In the genomic region with DNA sequence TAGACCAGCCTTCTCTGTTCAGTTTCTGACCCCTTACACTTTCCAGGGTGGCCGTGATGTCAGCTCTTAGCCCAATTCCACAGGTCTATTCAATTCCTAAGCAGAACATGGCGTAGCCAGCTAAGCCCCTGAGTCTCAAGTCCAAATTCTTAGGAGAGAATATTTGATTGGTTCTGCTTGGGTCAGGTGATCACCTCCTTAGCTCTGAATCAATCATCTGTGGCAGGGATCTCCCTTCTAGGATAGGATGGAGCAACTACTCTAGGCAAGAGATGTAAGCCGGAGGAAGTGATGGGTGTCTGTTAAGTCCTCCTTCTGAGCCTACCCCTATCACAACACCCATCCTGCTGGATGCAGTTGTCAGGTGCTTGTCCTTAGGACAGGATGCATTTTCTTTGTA, we compare ENCODE assay signal across 17 cellular contexts. TPM values are rescaled to one million over a fixed set of nuclear protein-coding genes. Genes with fewer than 3 reads are reported as not detected.
DNase-seq lines count a peak whose midpoint lies in the region; ATAC-seq, FAIRE-seq and TF ChIP-seq lines count a peak whose summit lies in the region.
"Had no signal": no experiment of that assay in that cellular context is flagged by ENCODE, and none has a peak within 500 bp of the region (broad histone marks: within the 10 kb centered on the region; RNA-seq: fewer than 3 reads in every experiment).

No MANE protein-coding gene starts in this region.

- DNase-seq in NCI-H82 (lab: John Stamatoyannopoulos, UW) (peak; percentile 40), NCI-H82 treated with DMSO at 0.1 percent for 48 hours (lab: John Stamatoyannopoulos, UW; ENCODE audit: unreplicated experiment) (no peak), K562 (ENCODE audit: extremely low read depth in 1 of 4, low spot score in 3 of 4) (no peak), esophagus squamous epithelium (lab: John Stamatoyannopoulos, UW) (no peak)
- DNase-seq: Calu3; CD8-positive, alpha-beta T cell; DMS79 treated with DMSO at 0.1 percent for 48 hours; GF-D8; H9 had no signal

- H3K9me3 ChIP-seq in K562 (replicated peaks; ENCODE audit: control insufficient read depth, insufficient read depth, low read depth, low read length) (no peaks in the 10 kb centered on the region), skeletal muscle tissue (ENCODE audit: control insufficient read depth in 3 of 3, low read length in 3 of 3) (no peaks in the 10 kb centered on the region), esophagus squamous epithelium (no peaks in the 10 kb centered on the region)
- H3K9me3 ChIP-seq: BLaER1 had no signal

- no peak for TF ChIP-seq CTCF in K562 (IDR thresholded peaks at IDR 0.05 in 2 of 3, conservative IDR thresholded peaks at IDR 0.05 in 1 of 3; ENCODE audit: insufficient read depth in 2 of 3, low read depth in 1 of 3, low read length in 3 of 3)
- no peak for TF ChIP-seq CTCF in esophagus squamous epithelium (IDR thresholded peaks at IDR 0.05)

- H3K27ac ChIP-seq in K562 (ENCODE audit: extremely low read depth, low read depth, low read length) = no peak overlapping the region
- no peak overlapping the region for H3K27ac ChIP-seq in skeletal muscle tissue (ENCODE audit: low read depth, low read length)
- H3K27ac ChIP-seq in esophagus squamous epithelium = no peak overlapping the region
- H3K27ac ChIP-seq: 22Rv1, BLaER1 had no signal

- H3K79me2 ChIP-seq in K562 (ENCODE audit: control insufficient read depth, insufficient read depth, low read length) = no peaks in the 10 kb centered on the region

- intact Hi-C loops in K562 (cut with micrococcal nuclease) = loop anchor here (10.0 kb wide), 1 partner anchor 332 kb away; no protein-coding TSS in a partner anchor
- intact Hi-C loops in esophagus squamous epithelium (cut with DNase I) = no loop called here

- POLR2A ChIA-PET in K562 (lab: Yijun Ruan, JAX) = no interaction called here

- no peak for ATAC-seq in K562
- ATAC-seq: CD8-positive, alpha-beta T cell had no signal

- H3K27me3 ChIP-seq in K562 (ENCODE audit: control insufficient read depth in 2 of 2, insufficient read depth in 2 of 2, low read length in 2 of 2) = no peaks in the 10 kb centered on the region; a peak in 1 of 5 replicates
- H3K27me3 ChIP-seq in skeletal muscle tissue (ENCODE audit: control insufficient read depth in 3 of 3, insufficient read depth in 3 of 3, low read length in 3 of 3) = no peaks in the 10 kb centered on the region
- peaks cover 0 to 6% (median 0%) of the 10 kb centered on the region in 4 donors for H3K27me3 ChIP-seq in esophagus squamous epithelium
- H3K27me3 ChIP-seq: BLaER1 had no signal

- H2AFZ ChIP-seq in K562 (ENCODE audit: low read depth, low read length) = no peak overlapping the region

- CTCF ChIA-PET in K562 (lab: Yijun Ruan, JAX; ENCODE audit: low intra/inter-chr PET ratio) = no interaction called here

- no peak overlapping the region for H3K9ac ChIP-seq in K562 (ENCODE audit: insufficient read depth in 1 of 2, low read depth in 2 of 2, low read length in 2 of 2)
- peak overlapping the region in 2 of 3 donors; percentile 1 to 13 for H3K9ac ChIP-seq in skeletal muscle tissue (ENCODE audit: low read depth in 1 of 3, low read length in 3 of 3)
- H3K9ac ChIP-seq: BLaER1 had no signal

- no peak for TF ChIP-seq EP300 in K562 (IDR thresholded peaks at IDR 0.05; ENCODE audit: low read length)

- FAIRE-seq in K562 (lab: Jason Lieb, UNC) = no peak
- FAIRE-seq: GM19239, H1, HTR-8/SVneo had no signal

- H3K9me1 ChIP-seq in K562 (ENCODE audit: control insufficient read depth, insufficient read depth, low read length) = no peaks in the 10 kb centered on the region

- no peak for TF ChIP-seq POLR2A in K562 (conservative IDR thresholded peaks at IDR 0.05)
- TF ChIP-seq POLR2A in esophagus squamous epithelium (IDR thresholded peaks at IDR 0.05) = no peak

- no peak overlapping the region for H3K4me2 ChIP-seq in K562 (ENCODE audit: insufficient read depth, low read length)
- H3K4me2 ChIP-seq: BLaER1 had no signal

- BruUV-seq in K562 (replicated peaks; lab: Mats Ljungman, UMichigan) = no TSS peak

- H4K20me1 ChIP-seq in K562 (replicated peaks; ENCODE audit: control insufficient read depth, insufficient read depth, low read length) = no peaks in the 10 kb centered on the region
- H4K20me1 ChIP-seq: BLaER1 had no signal

- H3K4me1 ChIP-seq in K562 (replicated peaks in 1 of 2; ENCODE audit: control insufficient read depth in 2 of 2, insufficient read depth in 2 of 2, low read length in 2 of 2) (peaks cover 9 to 12% of the 10 kb centered on the region in 2 experiments), skeletal muscle tissue (ENCODE audit: control insufficient read depth in 3 of 3, insufficient read depth in 3 of 3, low read length in 3 of 3) (peaks cover 29 to 65% (median 56%) of the 10 kb centered on the region in 3 donors), esophagus squamous epithelium (peaks cover 5 to 18% (median 6%) of the 10 kb centered on the region in 3 donors)

- no peak for TF ChIP-seq RAD21 in K562 (CRISPR knock-in tag; conservative IDR thresholded peaks at IDR 0.05 in 1 of 2, IDR thresholded peaks at IDR 0.05 in 1 of 2)

- H3K36me3 ChIP-seq in K562 (ENCODE audit: control insufficient read depth, insufficient read depth, low read length) (no peaks in the 10 kb centered on the region), skeletal muscle tissue (ENCODE audit: control insufficient read depth in 3 of 3, insufficient read depth in 3 of 3, low read length in 3 of 3) (peaks cover 14 to 32% (median 31%) of the 10 kb centered on the region in 3 donors), esophagus squamous epithelium (no peaks in the 10 kb centered on the region)
- H3K36me3 ChIP-seq: BLaER1 had no signal

- in situ Hi-C loops in K562 (cut with MboI) = loop anchor here (10.0 kb wide), 1 partner anchor 452 kb away; the partner anchor contains the start of gene DPYSL5

- 39% methylated on average over 3 of the region's 3 CpGs for WGBS in K562 (ENCODE audit: insufficient coverage, low coverage, missing lambda C conversion rate)
- WGBS in esophagus squamous epithelium, 2 donors = 76 to 93% methylated on average over 3 of the region's 3 CpGs

- H3K4me3 ChIP-seq in K562 = no peak overlapping the region
- no peak overlapping the region for H3K4me3 ChIP-seq in skeletal muscle tissue (ENCODE audit: low read length in 3 of 3)
- H3K4me3 ChIP-seq in esophagus squamous epithelium = no peak overlapping the region
- H3K4me3 ChIP-seq: BLaER1 had no signal

RNA-seq across cellular contexts. Expression of gene UCN, which starts 11.1 kb away (rescaled TPM):
- 2.2 and 3.1 TPM in 2 replicates for total RNA-seq in K562 (2011; cell fraction: chromatin; rRNA removed; ENCODE audit: low replicate concordance)
- total RNA-seq in K562 (2011; cell fraction: nucleolus; rRNA removed) = 5.2 and 5.7 TPM in 2 replicates
- 1.5 and 2.2 TPM in 2 replicates for total RNA-seq in K562 (2011; cell fraction: nucleoplasm; rRNA removed)
- total RNA-seq in K562 (2014; rRNA removed) (2.7 and 2.8 TPM in 2 replicates), K562 (2014; rRNA removed; fragmentation: Illumina TruSeq; extraction: Trizol) (0.25 TPM in 1 of 2 replicates, not detected in the other), K562 (2015; rRNA removed; fragmentation: Illumina TruSeq; extraction: Trizol) (0.64 and 0.65 TPM in 2 replicates), K562 (2021) (2.2 and 2.6 TPM in 2 replicates), skeletal muscle tissue (1.0 TPM), esophagus squamous epithelium (1 to 10 TPM in 1 of 4 donors, not detected in 3; 1.1 TPM)
- polyA plus RNA-seq in K562 (2011; rRNA removed) (0.43 and 0.53 TPM in 2 replicates), K562 (2014; fragmentation: Illumina TruSeq; extraction: Trizol) (0.30 and 0.39 TPM in 2 replicates), K562 (2014; fragmentation: Nextera tagmentation; extraction: Ambion mirVana) (under 1 TPM; 0.10 to 0.28 TPM), K562 (2014; rRNA removed) (0.96 and 1.5 TPM in 2 replicates)
- polyA plus RNA-seq in K562 (2011; cell fraction: cytosol; rRNA removed) = 0.53 and 3.9 TPM in 2 replicates
- polyA plus RNA-seq in K562 (2011; cell fraction: nucleus; rRNA removed) = 3.2 and 7.5 TPM in 2 replicates
- polyA plus RNA-seq in K562 (2012) = 1.1 and 5.5 TPM in 2 replicates
- not detected in 2 replicates for polyA minus RNA-seq in K562 (2011; rRNA and poly(A)+ RNA removed)
- polyA minus RNA-seq in K562 (2011; cell fraction: cytosol; rRNA and poly(A)+ RNA removed) = 1.1 TPM in 1 of 2 replicates, not detected in the other
- polyA minus RNA-seq in K562 (2011; cell fraction: nucleus; rRNA and poly(A)+ RNA removed) = 0.89 and 1.8 TPM in 2 replicates
- total RNA-seq: H1 had no signal

RNA-seq across cellular contexts. Expression of gene TRIM54, which starts 15.0 kb away (rescaled TPM):
- total RNA-seq in K562 (2011; cell fraction: chromatin; rRNA removed; ENCODE audit: low replicate concordance) = 0.32 TPM in 1 of 2 replicates, not detected in the other
- total RNA-seq in K562 (2011; cell fraction: nucleolus; rRNA removed) = not detected in 2 replicates
- not detected in 2 replicates for total RNA-seq in K562 (2011; cell fraction: nucleoplasm; rRNA removed)
- total RNA-seq in K562 (2014; rRNA removed) (not detected in 2 replicates), K562 (2014; rRNA removed; fragmentation: Illumina TruSeq; extraction: Trizol) (not detected in 2 replicates), K562 (2015; rRNA removed; fragmentation: Illumina TruSeq; extraction: Trizol) (not detected in 2 replicates), K562 (2021) (not detected in 2 replicates), skeletal muscle tissue (60.0 TPM), esophagus squamous epithelium (not detected)
- polyA plus RNA-seq in K562 (2011; rRNA removed) (not detected in 2 replicates), K562 (2014; fragmentation: Illumina TruSeq; extraction: Trizol) (not detected in 2 replicates), K562 (2014; fragmentation: Nextera tagmentation; extraction: Ambion mirVana) (not detected), K562 (2014; rRNA removed) (not detected in 2 replicates)
- polyA plus RNA-seq in K562 (2011; cell fraction: cytosol; rRNA removed) = not detected in 2 replicates
- 0.08 TPM in 1 of 2 replicates, not detected in the other for polyA plus RNA-seq in K562 (2011; cell fraction: nucleus; rRNA removed)
- polyA plus RNA-seq in K562 (2012) = 0.08 TPM in 1 of 2 replicates, not detected in the other
- polyA minus RNA-seq in K562 (2011; rRNA and poly(A)+ RNA removed) = not detected in 2 replicates
- polyA minus RNA-seq in K562 (2011; cell fraction: cytosol; rRNA and poly(A)+ RNA removed) = not detected in 2 replicates
- not detected in 2 replicates for polyA minus RNA-seq in K562 (2011; cell fraction: nucleus; rRNA and poly(A)+ RNA removed)
- total RNA-seq: CD8-positive, alpha-beta T cell had no signal
- polyA plus RNA-seq: IgD-negative memory B cell had no signal

RNA-seq across cellular contexts. Expression of gene DNAJC5G, which starts 22.0 kb away (rescaled TPM):
- 0.35 TPM in 1 of 2 replicates, not detected in the other for total RNA-seq in K562 (2011; cell fraction: chromatin; rRNA removed; ENCODE audit: low replicate concordance)
- total RNA-seq in K562 (2011; cell fraction: nucleolus; rRNA removed) = not detected in 2 replicates
- total RNA-seq in K562 (2011; cell fraction: nucleoplasm; rRNA removed) = not detected in 2 replicates
- total RNA-seq in K562 (2014; rRNA removed) = not detected in 2 replicates
- not detected in 2 replicates for total RNA-seq in K562 (2014; rRNA removed; fragmentation: Illumina TruSeq; extraction: Trizol)
- total RNA-seq in K562 (2015; rRNA removed; fragmentation: Illumina TruSeq; extraction: Trizol) = not detected in 2 replicates
- not detected in 2 replicates for total RNA-seq in K562 (2021)
- polyA plus RNA-seq in K562 (2011; rRNA removed) = not detected in 2 replicates
- polyA plus RNA-seq in K562 (2011; cell fraction: cytosol; rRNA removed) = not detected in 2 replicates
- polyA plus RNA-seq in K562 (2011; cell fraction: nucleus; rRNA removed) = 0.15 and 0.37 TPM in 2 replicates
- 0.08 TPM in 1 of 2 replicates, not detected in the other for polyA plus RNA-seq in K562 (2012)
- polyA plus RNA-seq in K562 (2014; fragmentation: Illumina TruSeq; extraction: Trizol) = not detected in 2 replicates
- polyA plus RNA-seq in K562 (2014; fragmentation: Nextera tagmentation; extraction: Ambion mirVana) = not detected
- 0.43 TPM in 1 of 2 replicates, not detected in the other for polyA plus RNA-seq in K562 (2014; rRNA removed)
- polyA minus RNA-seq in K562 (2011; rRNA and poly(A)+ RNA removed) = not detected in 2 replicates
- polyA minus RNA-seq in K562 (2011; cell fraction: cytosol; rRNA and poly(A)+ RNA removed) = not detected in 2 replicates
- polyA minus RNA-seq in K562 (2011; cell fraction: nucleus; rRNA and poly(A)+ RNA removed) = not detected in 2 replicates
- total RNA-seq in skeletal muscle tissue = under 0.01 TPM
- under 1 TPM in 1 of 4 donors, not detected in 3; 0.38 TPM for total RNA-seq in esophagus squamous epithelium
- total RNA-seq: Calu3; CD8-positive, alpha-beta T cell had no signal
- polyA plus RNA-seq: AG04450, IgD-negative memory B cell had no signal

RNA-seq across cellular contexts. Expression of gene MPV17, which starts 25.7 kb away (rescaled TPM):
- 288 and 498 TPM in 2 replicates for total RNA-seq in K562 (2011; cell fraction: chromatin; rRNA removed; ENCODE audit: low replicate concordance)
- total RNA-seq in K562 (2011; cell fraction: nucleolus; rRNA removed) = 229 and 251 TPM in 2 replicates
- total RNA-seq in K562 (2011; cell fraction: nucleoplasm; rRNA removed) = 296 and 427 TPM in 2 replicates
- total RNA-seq in K562 (2014; rRNA removed) (54.7 and 74.5 TPM in 2 replicates), K562 (2014; rRNA removed; fragmentation: Illumina TruSeq; extraction: Trizol) (60.4 and 69.2 TPM in 2 replicates), K562 (2015; rRNA removed; fragmentation: Illumina TruSeq; extraction: Trizol) (70.2 and 70.9 TPM in 2 replicates), K562 (2021) (66.8 and 71.2 TPM in 2 replicates), skeletal muscle tissue (23.0 TPM), esophagus squamous epithelium (10 to 100 TPM; 39.3 to 66.1 (median 48.1) TPM)
- polyA plus RNA-seq in K562 (2011; rRNA removed) (140 and 144 TPM in 2 replicates), K562 (2014; fragmentation: Illumina TruSeq; extraction: Trizol) (107 and 134 TPM in 2 replicates), K562 (2014; fragmentation: Nextera tagmentation; extraction: Ambion mirVana) (10 to 100 TPM; 69.8 to 81.8 TPM), K562 (2014; rRNA removed) (65.3 and 67.2 TPM in 2 replicates)
- polyA plus RNA-seq in K562 (2011; cell fraction: cytosol; rRNA removed) = 190 and 249 TPM in 2 replicates
- polyA plus RNA-seq in K562 (2011; cell fraction: nucleus; rRNA removed) = 280 and 330 TPM in 2 replicates
- polyA plus RNA-seq in K562 (2012) = 99.4 and 107 TPM in 2 replicates
- polyA minus RNA-seq in K562 (2011; rRNA and poly(A)+ RNA removed) = 141 and 162 TPM in 2 replicates
- polyA minus RNA-seq in K562 (2011; cell fraction: cytosol; rRNA and poly(A)+ RNA removed) = 56.1 and 78.0 TPM in 2 replicates
- 58.2 and 79.0 TPM in 2 replicates for polyA minus RNA-seq in K562 (2011; cell fraction: nucleus; rRNA and poly(A)+ RNA removed)

RNA-seq across cellular contexts. Expression of gene SLC30A3, which starts 34.3 kb away (rescaled TPM):
- 4.4 and 10.5 TPM in 2 replicates for total RNA-seq in K562 (2011; cell fraction: chromatin; rRNA removed; ENCODE audit: low replicate concordance)
- total RNA-seq in K562 (2011; cell fraction: nucleolus; rRNA removed) = 4.5 and 6.7 TPM in 2 replicates
- total RNA-seq in K562 (2011; cell fraction: nucleoplasm; rRNA removed) = 6.2 and 8.4 TPM in 2 replicates
- 0.68 and 2.4 TPM in 2 replicates for total RNA-seq in K562 (2014; rRNA removed)
- 0.10 and 0.36 TPM in 2 replicates for total RNA-seq in K562 (2014; rRNA removed; fragmentation: Illumina TruSeq; extraction: Trizol)
- 0.41 and 0.58 TPM in 2 replicates for total RNA-seq in K562 (2015; rRNA removed; fragmentation: Illumina TruSeq; extraction: Trizol)
- 2.0 and 2.2 TPM in 2 replicates for total RNA-seq in K562 (2021)
- polyA plus RNA-seq in K562 (2011; rRNA removed) = 1.2 and 3.1 TPM in 2 replicates
- 5.3 and 8.9 TPM in 2 replicates for polyA plus RNA-seq in K562 (2011; cell fraction: cytosol; rRNA removed)
- 12.9 and 17.5 TPM in 2 replicates for polyA plus RNA-seq in K562 (2011; cell fraction: nucleus; rRNA removed)
- 1.6 and 2.0 TPM in 2 replicates for polyA plus RNA-seq in K562 (2012)
- polyA plus RNA-seq in K562 (2014; fragmentation: Illumina TruSeq; extraction: Trizol) = 1.1 and 2.2 TPM in 2 replicates
- polyA plus RNA-seq in K562 (2014; fragmentation: Nextera tagmentation; extraction: Ambion mirVana) = under 1 TPM in 1 of 2 experiments, not detected in 1; 0.03 TPM
- polyA plus RNA-seq in K562 (2014; rRNA removed) = 2.3 and 2.7 TPM in 2 replicates
- polyA minus RNA-seq in K562 (2011; rRNA and poly(A)+ RNA removed) = 1.2 and 1.4 TPM in 2 replicates
- 2.7 and 3.5 TPM in 2 replicates for polyA minus RNA-seq in K562 (2011; cell fraction: cytosol; rRNA and poly(A)+ RNA removed)
- polyA minus RNA-seq in K562 (2011; cell fraction: nucleus; rRNA and poly(A)+ RNA removed) = 1.9 and 2.3 TPM in 2 replicates
- 0.52 TPM for total RNA-seq in skeletal muscle tissue
- under 1 TPM in 2 of 4 donors, not detected in 2; 0.18 to 0.19 TPM for total RNA-seq in esophagus squamous epithelium
- total RNA-seq: Calu3; CD8-positive, alpha-beta T cell had no signal
- polyA plus RNA-seq: IgD-negative memory B cell had no signal

Comparison
In these comparisons a context has a peak if more than half of its experiments do, and no peak if none do; other contexts are left out.
1. H3K9ac ChIP-seq: peak in skeletal muscle tissue (2 of 3); none in K562 (0 of 2).
2. RNA of gene TRIM54, which starts 15.0 kb away (total RNA-seq): 60.0 TPM in skeletal muscle tissue (single experiment); 0.32 TPM in K562 and not detected in esophagus squamous epithelium; every median in the first group is over 10 times any median in the second.